In genomic region chr18:812123-812672, GRCh38 we compare ENCODE assay signal across 1 cellular context.
TF ChIP-seq lines count a peak whose summit lies in the region.

YES1 (minus strand) TSS chr18:812242; CDS start chr18:756827, 55,415 bp downstream.

TF ChIP-seq in K562, 482 proteins besides CTCF, POLR2A, EP300 and RAD21 (continued from another document and continues in another):
- TF ChIP-seq MLLT1 (IDR thresholded peaks at IDR 0.05) = no peak
- TF ChIP-seq ARID2 (IDR thresholded peaks at IDR 0.05) = no peak
- no peak for TF ChIP-seq SETDB1 (IDR thresholded peaks at IDR 0.05; ENCODE audit: low read length)
- TF ChIP-seq RBFOX2 (IDR thresholded peaks at IDR 0.05; ENCODE audit: low read depth, low read length) = no peak; the same call in 1 of the 2 replicates
- no peak for TF ChIP-seq ZNF699 (CRISPR knock-in tag; IDR thresholded peaks at IDR 0.05; ENCODE audit: insufficient replicate concordance)
- TF ChIP-seq JUND (IDR thresholded peaks at IDR 0.05; ENCODE audit: borderline replicate concordance, low read depth, low read length) = peak; percentile 16; the same call in 1 of the 2 replicates
- TF ChIP-seq JUND (tag; IDR thresholded peaks at IDR 0.05; ENCODE audit: borderline replicate concordance, low read depth, low read length) = no peak; the same call in 2 of the 3 replicates
- no peak for TF ChIP-seq ZNF384 (IDR thresholded peaks at IDR 0.05; ENCODE audit: low read depth, low read length)
- TF ChIP-seq TCF15 (CRISPR knock-in tag; IDR thresholded peaks at IDR 0.05) = no peak
- TF ChIP-seq TRIM28 (IDR thresholded peaks at IDR 0.05) = no peak
- TF ChIP-seq TAF9B (IDR thresholded peaks at IDR 0.05; ENCODE audit: partially characterized antibody) = no peak
- TF ChIP-seq RBM15 (IDR thresholded peaks at IDR 0.05; ENCODE audit: insufficient read depth, low read length) = no peak
- TF ChIP-seq ZNF395 (CRISPR knock-in tag; IDR thresholded peaks at IDR 0.05) = no peak
- no peak for TF ChIP-seq HOXB6 (CRISPR knock-in tag; IDR thresholded peaks at IDR 0.05; ENCODE audit: borderline replicate concordance)
- no peak for TF ChIP-seq KDM2B (CRISPR knock-in tag; IDR thresholded peaks at IDR 0.05)
- TF ChIP-seq, protein P1, sequence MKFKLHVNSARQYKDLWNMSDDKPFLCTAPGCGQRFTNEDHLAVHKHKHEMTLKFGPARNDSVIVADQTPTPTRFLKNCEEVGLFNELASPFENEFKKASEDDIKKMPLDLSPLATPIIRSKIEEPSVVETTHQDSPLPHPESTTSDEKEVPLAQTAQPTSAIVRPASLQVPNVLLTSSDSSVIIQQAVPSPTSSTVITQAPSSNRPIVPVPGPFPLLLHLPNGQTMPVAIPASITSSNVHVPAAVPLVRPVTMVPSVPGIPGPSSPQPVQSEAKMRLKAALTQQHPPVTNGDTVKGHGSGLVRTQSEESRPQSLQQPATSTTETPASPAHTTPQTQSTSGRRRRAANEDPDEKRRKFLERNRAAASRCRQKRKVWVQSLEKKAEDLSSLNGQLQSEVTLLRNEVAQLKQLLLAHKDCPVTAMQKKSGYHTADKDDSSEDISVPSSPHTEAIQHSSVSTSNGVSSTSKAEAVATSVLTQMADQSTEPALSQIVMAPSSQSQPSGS (CRISPR knock-in tag; IDR thresholded peaks at IDR 0.05) = no peak
- no peak for TF ChIP-seq NCOR1 (IDR thresholded peaks at IDR 0.05)
- TF ChIP-seq ZNF57 (CRISPR knock-in tag; IDR thresholded peaks at IDR 0.05) = no peak
- no peak for TF ChIP-seq XRCC3 (IDR thresholded peaks at IDR 0.05)
- TF ChIP-seq NR4A1 (CRISPR knock-in tag; IDR thresholded peaks at IDR 0.05) = peak; percentile 60; the same call in 1 of the 2 replicates
- no peak for TF ChIP-seq NR4A1 (tag; IDR thresholded peaks at IDR 0.05)
- no peak; the same call in 1 of the 2 replicates for TF ChIP-seq LEF1 (IDR thresholded peaks at IDR 0.05)
- TF ChIP-seq CREM (IDR thresholded peaks at IDR 0.05; ENCODE audit: low read depth) = no peak
- TF ChIP-seq MAFK (IDR thresholded peaks at IDR 0.05; ENCODE audit: low read length) = no peak
- 0 out of 2 replicates have a peak, but pooled peaks have one; percentile 42 for TF ChIP-seq ARID3B (CRISPR knock-in tag; IDR thresholded peaks at IDR 0.05; ENCODE audit: borderline replicate concordance)
- TF ChIP-seq MTA3 (IDR thresholded peaks at IDR 0.05; ENCODE audit: borderline replicate concordance) = no peak; the same call in 1 of the 2 replicates
- no peak for TF ChIP-seq ZNF780A (CRISPR knock-in tag; IDR thresholded peaks at IDR 0.05)
- TF ChIP-seq FOSL1 (tag; conservative IDR thresholded peaks at IDR 0.05) = no peak
- no peak for TF ChIP-seq GATA2 (CRISPR knock-in tag; IDR thresholded peaks at IDR 0.05)
- TF ChIP-seq CREB3 (tag; conservative IDR thresholded peaks at IDR 0.05; ENCODE audit: low read depth) = no peak
- TF ChIP-seq ZNF184 (CRISPR knock-in tag; IDR thresholded peaks at IDR 0.05) = no peak
- peak; percentile 16; the same call in 1 of the 2 replicates for TF ChIP-seq ZKSCAN1 (IDR thresholded peaks at IDR 0.05; ENCODE audit: low read depth, low read length)
- TF ChIP-seq, protein P2, sequence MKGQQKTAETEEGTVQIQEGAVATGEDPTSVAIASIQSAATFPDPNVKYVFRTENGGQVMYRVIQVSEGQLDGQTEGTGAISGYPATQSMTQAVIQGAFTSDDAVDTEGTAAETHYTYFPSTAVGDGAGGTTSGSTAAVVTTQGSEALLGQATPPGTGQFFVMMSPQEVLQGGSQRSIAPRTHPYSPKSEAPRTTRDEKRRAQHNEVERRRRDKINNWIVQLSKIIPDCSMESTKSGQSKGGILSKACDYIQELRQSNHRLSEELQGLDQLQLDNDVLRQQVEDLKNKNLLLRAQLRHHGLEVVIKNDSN (CRISPR knock-in tag; IDR thresholded peaks at IDR 0.05) = no peak
- TF ChIP-seq, protein P3, sequence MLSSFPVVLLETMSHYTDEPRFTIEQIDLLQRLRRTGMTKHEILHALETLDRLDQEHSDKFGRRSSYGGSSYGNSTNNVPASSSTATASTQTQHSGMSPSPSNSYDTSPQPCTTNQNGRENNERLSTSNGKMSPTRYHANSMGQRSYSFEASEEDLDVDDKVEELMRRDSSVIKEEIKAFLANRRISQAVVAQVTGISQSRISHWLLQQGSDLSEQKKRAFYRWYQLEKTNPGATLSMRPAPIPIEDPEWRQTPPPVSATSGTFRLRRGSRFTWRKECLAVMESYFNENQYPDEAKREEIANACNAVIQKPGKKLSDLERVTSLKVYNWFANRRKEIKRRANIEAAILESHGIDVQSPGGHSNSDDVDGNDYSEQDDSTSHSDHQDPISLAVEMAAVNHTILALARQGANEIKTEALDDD (IDR thresholded peaks at IDR 0.05) = no peak
- TF ChIP-seq ZNF408 (CRISPR knock-in tag; IDR thresholded peaks at IDR 0.05; ENCODE audit: low read depth) = no peak
- TF ChIP-seq ARID4B (CRISPR knock-in tag; IDR thresholded peaks at IDR 0.05) = no peak; the same call in 1 of the 2 replicates
- no peak for TF ChIP-seq NR2F6 (CRISPR knock-in tag; IDR thresholded peaks at IDR 0.05)
- peak; percentile 8 to 49; a peak in 1 of 4 replicates for TF ChIP-seq SRF (CRISPR knock-in tag; IDR thresholded peaks at IDR 0.05)
- no peak for TF ChIP-seq NR0B1 (IDR thresholded peaks at IDR 0.05; ENCODE audit: partially characterized antibody)
- no peak for TF ChIP-seq ZBED1 (IDR thresholded peaks at IDR 0.05)
- no peak for TF ChIP-seq NFE2 (IDR thresholded peaks at IDR 0.05; ENCODE audit: low read depth)
- no peak for TF ChIP-seq PRDM10 (IDR thresholded peaks at IDR 0.05; ENCODE audit: partially characterized antibody)
- TF ChIP-seq SUPT5H (IDR thresholded peaks at IDR 0.05) = no peak
- no peak for TF ChIP-seq ATF3 (IDR thresholded peaks at IDR 0.05)
- no peak for TF ChIP-seq ATF3 (CRISPR knock-in tag; conservative IDR thresholded peaks at IDR 0.05)
